ENCODE assay signal across 8 cellular contexts in genomic region chr12:103548622-103549601, GRCh38. TPM values are rescaled to one million over a fixed set of nuclear protein-coding genes. Genes with fewer than 3 reads are reported as not detected.
DNase-seq lines count a peak whose midpoint lies in the region; ATAC-seq and TF ChIP-seq lines count a peak whose summit lies in the region.

No MANE protein-coding gene starts in this region.

- peak; percentile 72 for DNase-seq in D341Med (ENCODE audit: low spot score)
- peak; percentile 67 for DNase-seq in M059J (ENCODE audit: low read depth)
- DNase-seq in SIG-M5 (lab: John Stamatoyannopoulos, UW), result peak; percentile 2
- peak; percentile 33 for DNase-seq in activated effector memory CD4-positive, alpha-beta T cell treated with Interleukin-2 at 50 U/mL for 16 hours
- peak; percentile 57 to 88 for DNase-seq in trophoblast cell
- peak; percentile 56 for DNase-seq in ureter (ENCODE audit: low spot score)

- ATAC-seq in GM21528 (IDR thresholded peaks at IDR 0.05; ENCODE audit: low FRiP score, unreplicated experiment) (peak; percentile 76), gastroesophageal sphincter (peak; percentile 62)

- no peaks in the 10 kb centered on the region for H3K4me1 ChIP-seq in gastroesophageal sphincter
- no peaks in the 10 kb centered on the region for H3K4me1 ChIP-seq in trophoblast cell (ENCODE audit: control insufficient read depth in 1 of 2, insufficient read depth in 2 of 2, low read length in 2 of 2)

- 17 to 20% methylated on average over 10 of the region's 10 CpGs for WGBS in gastroesophageal sphincter (ENCODE audit: low coverage in 1 of 2), 2 donors
- no CpG with 5 or more reads among the region's 10 CpGs for WGBS in trophoblast cell (ENCODE audit: extremely low coverage, insufficient coverage, insufficient read length)

- TF ChIP-seq POLR2A in gastroesophageal sphincter (IDR thresholded peaks at IDR 0.05), result no peak

- H3K9me3 ChIP-seq in gastroesophageal sphincter, result no peaks in the 10 kb centered on the region
- H3K9me3 ChIP-seq in trophoblast cell (ENCODE audit: insufficient read depth, low read depth, low read length), result no peaks in the 10 kb centered on the region

- no peak overlapping the region for H3K4me2 ChIP-seq in trophoblast cell (ENCODE audit: low read length)

- H3K23ac ChIP-seq in trophoblast cell (ENCODE audit: low read length), result no peak overlapping the region

- H2AFZ ChIP-seq in trophoblast cell (ENCODE audit: insufficient read depth, low read length, poor library complexity), result no peak overlapping the region

- H4K91ac ChIP-seq in trophoblast cell (ENCODE audit: low read depth, low read length), result no peak overlapping the region

- H2BK5ac ChIP-seq in trophoblast cell (ENCODE audit: low read depth, low read length, poor library complexity), result no peak overlapping the region

- H3K4ac ChIP-seq in trophoblast cell (ENCODE audit: low read depth, low read length), result no peak overlapping the region

- TF ChIP-seq CTCF in gastroesophageal sphincter (IDR thresholded peaks at IDR 0.05), result peak; percentile 56 to 80 (median 68)

- no peaks in the 10 kb centered on the region for H3K79me1 ChIP-seq in trophoblast cell (ENCODE audit: low read length)

- H3K14ac ChIP-seq in trophoblast cell (ENCODE audit: low read length), result no peak overlapping the region

- no peak overlapping the region for H2AK5ac ChIP-seq in trophoblast cell (ENCODE audit: low read length)

- no peak for TF ChIP-seq EP300 in gastroesophageal sphincter (IDR thresholded peaks at IDR 0.05)

- H3K4me3 ChIP-seq in gastroesophageal sphincter, result no peak overlapping the region
- H3K4me3 ChIP-seq in trophoblast cell (ENCODE audit: low read depth, low read length), result no peak overlapping the region

- H3K27me3 ChIP-seq in gastroesophageal sphincter, result peaks cover 40% of the 10 kb centered on the region
- no peaks in the 10 kb centered on the region for H3K27me3 ChIP-seq in trophoblast cell (ENCODE audit: insufficient read depth, low read length)

- H3K18ac ChIP-seq in trophoblast cell (ENCODE audit: low read length), result no peak overlapping the region

- H2BK12ac ChIP-seq in trophoblast cell (ENCODE audit: low read length), result no peak overlapping the region

- H3K27ac ChIP-seq in gastroesophageal sphincter, result no peak overlapping the region
- no peak overlapping the region for H3K27ac ChIP-seq in trophoblast cell (ENCODE audit: low read depth, low read length)

- H3K36me3 ChIP-seq in gastroesophageal sphincter, result no peaks in the 10 kb centered on the region
- no peaks in the 10 kb centered on the region for H3K36me3 ChIP-seq in trophoblast cell (ENCODE audit: control insufficient read depth in 1 of 2, insufficient read depth in 2 of 2, low read length in 2 of 2)

- H4K8ac ChIP-seq in trophoblast cell (ENCODE audit: low read depth, low read length), result no peak overlapping the region

- no peaks in the 10 kb centered on the region for H3K79me2 ChIP-seq in trophoblast cell (ENCODE audit: control insufficient read depth, insufficient read depth, low read length, poor library complexity)

- H3K9ac ChIP-seq in trophoblast cell (ENCODE audit: low read length), result no peak overlapping the region

- no peak overlapping the region for H2BK120ac ChIP-seq in trophoblast cell (ENCODE audit: insufficient read depth, low read length, poor library complexity)

- no peak overlapping the region for H4K12ac ChIP-seq in trophoblast cell (ENCODE audit: low read depth, low read length)

RNA-seq across cellular contexts. Expression of gene STAB2, which starts 38.2 kb away (rescaled TPM):
- total RNA-seq in M059J (2014; rRNA removed; shearing (Covaris generic)), result not detected in 2 replicates
- total RNA-seq in gastroesophageal sphincter (under 1 TPM in 2 of 4 donors, not detected in 2; 0.27 to 0.81 TPM), ureter (0.29 TPM)
- 0.22 and 0.25 TPM in 2 replicates for polyA plus RNA-seq in trophoblast cell (2013)

RNA-seq across cellular contexts. Expression of gene C12orf42, which starts 53.1 kb away (rescaled TPM):
- total RNA-seq in M059J (2014; rRNA removed; shearing (Covaris generic)), result not detected in 2 replicates
- total RNA-seq in gastroesophageal sphincter (not detected), ureter (not detected)
- 0.05 and 0.07 TPM in 2 replicates for polyA plus RNA-seq in trophoblast cell (2013)

Comparison
In these comparisons a context has a peak if more than half of its experiments do, and no peak if none do; other contexts are left out.
1. DNase-seq: peak in every context shown above with its lines; median percentile 72 in trophoblast cell; 72 in D341Med; 67 in M059J; 56 in ureter; 33 in activated effector memory CD4-positive, alpha-beta T cell treated with Interleukin-2 at 50 U/mL for 16 hours; 2 in SIG-M5.